ENCODE assay signal across 8 cellular contexts in genomic region chr17:64662774-64663367, GRCh38. TPM values are rescaled to one million over a fixed set of nuclear protein-coding genes. Genes with fewer than 3 reads are reported as not detected.
DNase-seq lines count a peak whose midpoint lies in the region; ATAC-seq and TF ChIP-seq lines count a peak whose summit lies in the region.

No MANE protein-coding gene starts in this region.

- H3K4me3 Mint-ChIP-seq in activated naive CD4-positive, alpha-beta T cell treated with anti-CD3 and anti-CD28 coated beads for 36 hours, result peak overlapping the region; percentile 88
- peak overlapping the region; percentile 95 for H3K4me3 Mint-ChIP-seq in activated CD8-positive, alpha-beta T cell treated with anti-CD3 and anti-CD28 coated beads for 36 hours
- peak overlapping the region; percentile 84 to 99 (median 92) for H3K4me3 Mint-ChIP-seq in immature natural killer cell

- no peak for TF ChIP-seq CTCF in activated CD8-positive, alpha-beta T cell treated with anti-CD3 and anti-CD28 coated beads for 36 hours (IDR thresholded peaks at IDR 0.05)

- POLR2A ChIA-PET in activated CD8-positive, alpha-beta T cell treated with anti-CD3 and anti-CD28 coated beads for 36 hours (lab: Charles Lee), result interaction anchor here (1.2 to 1.6 kb wide), 6 partner anchors 35 to 170 kb away, joined by 3 to 16 read pairs (median 4); partner anchors contain the start of genes CEP95 and DDX5

- no peaks in the 10 kb centered on the region for H3K27me3 ChIP-seq in thymus (ENCODE audit: control insufficient read depth, insufficient read depth)

- H3K9me3 ChIP-seq in thymus (ENCODE audit: control insufficient read depth), result no peaks in the 10 kb centered on the region

- H3K27ac Mint-ChIP-seq in activated naive CD4-positive, alpha-beta T cell treated with anti-CD3 and anti-CD28 coated beads for 36 hours, result no peak overlapping the region
- H3K27ac Mint-ChIP-seq in activated CD8-positive, alpha-beta T cell treated with anti-CD3 and anti-CD28 coated beads for 36 hours, result peak overlapping the region; percentile 34
- peak overlapping the region; percentile 39 to 85 (median 68) for H3K27ac Mint-ChIP-seq in immature natural killer cell

- H3K4me1 ChIP-seq in thymus (ENCODE audit: control insufficient read depth, insufficient read depth, low read length), result peaks cover 9% of the 10 kb centered on the region

- peaks cover 4% of the 10 kb centered on the region for H3K36me3 Mint-ChIP-seq in activated naive CD4-positive, alpha-beta T cell treated with anti-CD3 and anti-CD28 coated beads for 36 hours (ENCODE audit: low read depth)
- H3K36me3 Mint-ChIP-seq in activated CD8-positive, alpha-beta T cell treated with anti-CD3 and anti-CD28 coated beads for 36 hours (ENCODE audit: low read depth), result peaks cover 1% of the 10 kb centered on the region
- no peaks in the 10 kb centered on the region for H3K36me3 Mint-ChIP-seq in immature natural killer cell

- in situ Hi-C loops in KBM-7 (cut with MboI; ENCODE audit: low pct_unique_long_range_greater_than_20kb, low sequenced_read_pairs), result no loop called here

- H3K9me3 Mint-ChIP-seq in activated naive CD4-positive, alpha-beta T cell treated with anti-CD3 and anti-CD28 coated beads for 36 hours, result no peaks in the 10 kb centered on the region
- H3K9me3 Mint-ChIP-seq in activated CD8-positive, alpha-beta T cell treated with anti-CD3 and anti-CD28 coated beads for 36 hours, result no peaks in the 10 kb centered on the region
- no peaks in the 10 kb centered on the region for H3K9me3 Mint-ChIP-seq in immature natural killer cell

- CTCF ChIA-PET in activated naive CD4-positive, alpha-beta T cell treated with anti-CD3 and anti-CD28 coated beads for 36 hours (lab: Charles Lee), result no interaction called here
- CTCF ChIA-PET in activated CD8-positive, alpha-beta T cell treated with anti-CD3 and anti-CD28 coated beads for 36 hours (lab: Charles Lee), result no interaction called here

- no peak overlapping the region for H3K27ac ChIP-seq in thymus (ENCODE audit: low read depth)

- WGBS in thymus, result 74% methylated on average over 18 of the region's 18 CpGs

- no peak for ATAC-seq in activated CD8-positive, alpha-beta T cell treated with anti-CD3 and anti-CD28 coated beads for 36 hours

- H3K4me3 ChIP-seq in thymus (ENCODE audit: low read length), result peak overlapping the region; percentile 61

- intact Hi-C loops in activated naive CD4-positive, alpha-beta T cell treated with anti-CD3 and anti-CD28 coated beads for 36 hours (cut with micrococcal nuclease), result loop anchor here (5.0 kb wide), 1 partner anchor 74 kb away; no protein-coding TSS in a partner anchor
- intact Hi-C loops in activated CD8-positive, alpha-beta T cell treated with anti-CD3 and anti-CD28 coated beads for 36 hours (cut with micrococcal nuclease), result no loop called here

- no peaks in the 10 kb centered on the region for H3K36me3 ChIP-seq in thymus (ENCODE audit: control insufficient read depth, insufficient read depth)

- no peak for DNase-seq in activated naive CD4-positive, alpha-beta T cell treated with anti-CD3 and anti-CD28 coated beads for 36 hours
- DNase-seq in activated naive CD4-positive, alpha-beta T cell treated with anti-CD3 and anti-CD28 coated beads, Interleukin-2, amount 50 U/mL, for 16 hours, result no peak
- no peak for DNase-seq in activated CD8-positive, alpha-beta T cell treated with anti-CD3 and anti-CD28 coated beads for 36 hours
- DNase-seq in immature natural killer cell, result no peak
- no peak for DNase-seq in amygdala (lab: John Stamatoyannopoulos, UW)
- DNase-seq in KBM-7, result no peak
- DNase-seq in NCI-H1092 treated with DMSO at 0.1 percent for 48 hours (lab: John Stamatoyannopoulos, UW), result no peak

- peaks cover 19% of the 10 kb centered on the region for H3K4me1 Mint-ChIP-seq in activated naive CD4-positive, alpha-beta T cell treated with anti-CD3 and anti-CD28 coated beads for 36 hours (ENCODE audit: low read depth)
- peaks cover 21% of the 10 kb centered on the region for H3K4me1 Mint-ChIP-seq in activated CD8-positive, alpha-beta T cell treated with anti-CD3 and anti-CD28 coated beads for 36 hours (ENCODE audit: low read depth)
- H3K4me1 Mint-ChIP-seq in immature natural killer cell, result peaks cover 35 to 41% of the 10 kb centered on the region in 2 donors

- H3K27me3 Mint-ChIP-seq in activated naive CD4-positive, alpha-beta T cell treated with anti-CD3 and anti-CD28 coated beads for 36 hours (ENCODE audit: low read depth), result no peaks in the 10 kb centered on the region
- no peaks in the 10 kb centered on the region for H3K27me3 Mint-ChIP-seq in activated CD8-positive, alpha-beta T cell treated with anti-CD3 and anti-CD28 coated beads for 36 hours
- peaks cover 5 to 11% (median 8%) of the 10 kb centered on the region in 3 donors for H3K27me3 Mint-ChIP-seq in immature natural killer cell (ENCODE audit: low read depth in 3 of 3)

RNA-seq across cellular contexts. Expression of gene SMURF2, which starts 0.8 kb away (rescaled TPM):
- 10 to 100 TPM in 1 of 2 experiments, 1 to 10 TPM in 1; 9.6 to 10.7 TPM for total RNA-seq in activated naive CD4-positive, alpha-beta T cell treated with anti-CD3 and anti-CD28 coated beads for 36 hours
- 10 to 100 TPM; 13.8 to 13.9 TPM for total RNA-seq in activated CD8-positive, alpha-beta T cell treated with anti-CD3 and anti-CD28 coated beads for 36 hours
- 1 to 10 TPM; 8.1 to 8.5 (median 8.3) TPM for polyA plus RNA-seq in immature natural killer cell
- 14.1 TPM for polyA plus RNA-seq in thymus
